In genomic region chr1:26788836-26789611, GRCh38 we compare ENCODE assay signal across 7 cellular contexts. TPM values are rescaled to one million over a fixed set of nuclear protein-coding genes. Genes with fewer than 3 reads are reported as not detected.
DNase-seq lines count a peak whose midpoint lies in the region; ATAC-seq and TF ChIP-seq lines count a peak whose summit lies in the region.

No MANE protein-coding gene starts in this region.

- H3K4me3 Mint-ChIP-seq in activated naive CD8-positive, alpha-beta T cell treated with anti-CD3 and anti-CD28 coated beads for 36 hours = peak overlapping the region; percentile 89
- H3K4me3 Mint-ChIP-seq in osteocyte (ENCODE audit: unreplicated experiment) = peak overlapping the region; percentile 95

- TF ChIP-seq POLR2A in NB4 (IDR thresholded peaks at IDR 0.05; ENCODE audit: extremely low read depth, insufficient read length) = peak; percentile 49

- TF ChIP-seq CTCF in GM13976 (IDR thresholded peaks at IDR 0.05; ENCODE audit: borderline replicate concordance, control extremely low read depth, extremely low read depth, insufficient read depth, missing control alignments) = peak; percentile 83
- TF ChIP-seq CTCF in NB4 (IDR thresholded peaks at IDR 0.05; ENCODE audit: low read depth, low read length) = peak; percentile 88
- TF ChIP-seq CTCF in osteocyte (IDR thresholded peaks at IDR 0.05) = peak; percentile 99
- TF ChIP-seq CTCF in thoracic aorta (IDR thresholded peaks at IDR 0.05) = peak; percentile 93

- ATAC-seq in thoracic aorta (ENCODE audit: insufficient number of reproducible peaks, low FRiP score, low read depth) = peak; percentile 41

- H3K36me3 ChIP-seq in thoracic aorta = peaks cover 2% of the 10 kb centered on the region

- no peaks in the 10 kb centered on the region for H3K27me3 ChIP-seq in thoracic aorta (replicated peaks; ENCODE audit: insufficient read depth)

- H3K27ac Mint-ChIP-seq in activated naive CD8-positive, alpha-beta T cell treated with anti-CD3 and anti-CD28 coated beads for 36 hours = peak overlapping the region; percentile 97
- peak overlapping the region; percentile 100 for H3K27ac Mint-ChIP-seq in osteocyte (ENCODE audit: unreplicated experiment)

- H3K27me3 Mint-ChIP-seq in activated naive CD8-positive, alpha-beta T cell treated with anti-CD3 and anti-CD28 coated beads for 36 hours = peaks cover 5% of the 10 kb centered on the region
- H3K27me3 Mint-ChIP-seq in osteocyte (ENCODE audit: unreplicated experiment) = no peaks in the 10 kb centered on the region

- H3K9me3 Mint-ChIP-seq in activated naive CD8-positive, alpha-beta T cell treated with anti-CD3 and anti-CD28 coated beads for 36 hours = no peaks in the 10 kb centered on the region
- H3K9me3 Mint-ChIP-seq in osteocyte (ENCODE audit: unreplicated experiment) = no peaks in the 10 kb centered on the region

- no peaks in the 10 kb centered on the region for H3K9me3 ChIP-seq in thoracic aorta

- DNase-seq in GM13976 (ENCODE audit: low spot score) (peak; percentile 82), NB4 (ENCODE audit: low read depth) (peak; percentile 94), SKM-1 (lab: John Stamatoyannopoulos, UW; ENCODE audit: unreplicated experiment) (peak; percentile 72), head of caudate nucleus (peak; percentile 80 to 97 (median 91)), osteocyte (ENCODE audit: extremely low spot score, unreplicated experiment) (peak; percentile 91), thoracic aorta (ENCODE audit: low spot score) (peak; percentile 51)
- DNase-seq in activated naive CD8-positive, alpha-beta T cell treated with anti-CD3 and anti-CD28 coated beads for 36 hours = peak; percentile 87

- peaks cover 20 to 31% of the 10 kb centered on the region in 2 donors for H3K4me1 ChIP-seq in thoracic aorta (ENCODE audit: control insufficient read depth in 1 of 2, low read depth in 2 of 2)

- peak overlapping the region; percentile 84 for H3K4me3 ChIP-seq in NB4 (ENCODE audit: low read depth, low read length)
- peak overlapping the region; percentile 85 for H3K4me3 ChIP-seq in thoracic aorta

- intact Hi-C loops in head of caudate nucleus (cut with DNase I) = loop anchor here (2.0 kb wide), 1 partner anchor 186 kb away; no protein-coding TSS in a partner anchor

- peaks cover 37% of the 10 kb centered on the region for H3K36me3 Mint-ChIP-seq in activated naive CD8-positive, alpha-beta T cell treated with anti-CD3 and anti-CD28 coated beads for 36 hours
- peaks cover 7% of the 10 kb centered on the region for H3K36me3 Mint-ChIP-seq in osteocyte (ENCODE audit: unreplicated experiment)

- H3K4me1 Mint-ChIP-seq in activated naive CD8-positive, alpha-beta T cell treated with anti-CD3 and anti-CD28 coated beads for 36 hours = peaks cover 71% of the 10 kb centered on the region
- peaks cover 56% of the 10 kb centered on the region for H3K4me1 Mint-ChIP-seq in osteocyte (ENCODE audit: unreplicated experiment)

- in situ Hi-C loops in GM13976 (cut with MboI; ENCODE audit: low sequenced_read_pairs, unreplicated experiment) = loop anchor here (5.0 kb wide), 1 partner anchor 182 kb away; no protein-coding TSS in a partner anchor

- H3K27ac ChIP-seq in thoracic aorta = peak overlapping the region; percentile 99 to 100

RNA-seq across cellular contexts. Expression of gene PIGV, which starts 1.3 kb away (rescaled TPM):
- total RNA-seq in activated naive CD8-positive, alpha-beta T cell treated with anti-CD3 and anti-CD28 coated beads for 36 hours = 10 to 100 TPM; 20.8 to 20.9 TPM
- total RNA-seq in osteocyte (14.2 TPM in 2 replicates), thoracic aorta (10 to 100 TPM; 13.5 to 22.9 TPM)

RNA-seq across cellular contexts. Expression of gene ZDHHC18, which starts 37.5 kb away (rescaled TPM):
- 10 to 100 TPM; 48.5 to 48.8 TPM for total RNA-seq in activated naive CD8-positive, alpha-beta T cell treated with anti-CD3 and anti-CD28 coated beads for 36 hours
- total RNA-seq in osteocyte (19.8 and 24.2 TPM in 2 replicates), thoracic aorta (10 to 100 TPM; 13.3 to 29.9 TPM)

Comparison
In these comparisons a context has a peak if more than half of its experiments do, and no peak if none do; other contexts are left out.
1. Peak in every context shown above with its lines: DNase-seq, ATAC-seq, H3K4me3 ChIP-seq and H3K27ac ChIP-seq.